8 cellular contexts compared by ENCODE assay signal in the genomic region with DNA sequence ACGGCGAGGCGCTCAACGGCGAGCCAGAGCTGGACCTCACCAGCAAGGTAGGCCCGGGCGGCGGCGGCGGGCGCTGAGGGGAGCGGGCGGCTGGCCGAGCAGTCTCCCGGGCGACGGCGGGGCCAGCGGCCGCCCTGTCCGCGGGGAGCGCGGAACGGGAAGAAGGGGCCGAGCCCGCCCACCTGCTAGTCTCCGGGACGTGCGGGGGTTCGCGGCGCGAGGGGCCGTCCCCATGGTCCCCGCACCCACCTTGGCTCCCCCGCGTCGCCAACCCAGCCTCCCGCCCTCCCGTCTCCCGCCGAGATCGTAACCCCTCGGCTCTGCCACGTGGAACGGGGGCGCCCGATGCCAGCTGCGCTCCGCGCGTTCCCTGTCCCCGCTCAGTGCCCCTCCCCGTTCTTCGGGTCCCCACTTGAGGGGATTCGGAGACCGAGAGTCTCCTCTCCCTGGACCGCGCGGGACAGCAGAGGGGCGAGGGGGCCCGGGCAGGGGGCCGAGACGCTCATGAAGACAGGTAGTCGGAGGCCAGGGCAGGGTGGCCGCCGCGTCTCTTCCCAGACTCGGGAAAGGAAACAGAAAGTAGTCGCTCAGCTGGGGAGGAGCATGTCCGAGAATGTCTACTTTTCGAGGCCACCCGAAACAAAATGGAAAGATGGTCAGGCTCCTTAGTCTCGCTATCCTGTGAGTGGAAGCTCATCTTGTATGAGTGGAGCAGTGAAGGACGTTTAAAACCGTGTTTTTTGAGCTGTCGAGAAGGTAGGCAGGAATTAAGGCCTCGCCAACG. TPM values are rescaled to one million over a fixed set of nuclear protein-coding genes. Genes with fewer than 3 reads are reported as not detected.
DNase-seq lines count a peak whose midpoint lies in the region; ATAC-seq lines count a peak whose summit lies in the region.

No MANE protein-coding gene starts in this region.

- H3K27ac ChIP-seq in cingulate gyrus (ENCODE audit: low read depth, low read length): peak overlapping the region; percentile 83

- ATAC-seq in GM18498 (IDR thresholded peaks at IDR 0.05; ENCODE audit: unreplicated experiment) (peak; percentile 5), HG03045 (IDR thresholded peaks at IDR 0.05; ENCODE audit: unreplicated experiment) (peak; percentile 16), left lobe of liver (peak; percentile 12), HG02981 (IDR thresholded peaks at IDR 0.05; ENCODE audit: unreplicated experiment) (no peak)

- DNase-seq in T-helper 9 cell (peak; percentile 14), left lobe of liver (ENCODE audit: low spot score) (peak; percentile 69), NCI-H345 treated with DMSO at 0.1 percent for 48 hours (lab: John Stamatoyannopoulos, UW; ENCODE audit: unreplicated experiment) (no peak)
- DNase-seq in stimulated activated CD4-positive, alpha-beta T cell treated with anti-CD3 and anti-CD28 coated beads, Interleukin-4, amount 100 ng/mL, for 4 hours: peak; percentile 36 to 41

RNA-seq across cellular contexts. Expression of a gene that starts 0.5 kb away (rescaled TPM):
- 14.4 TPM for total RNA-seq in left lobe of liver

RNA-seq across cellular contexts. Expression of a gene that starts 5.5 kb away (rescaled TPM):
- total RNA-seq in left lobe of liver: 16.6 TPM

RNA-seq across cellular contexts. Expression of a gene that starts 24.5 kb away (rescaled TPM):
- total RNA-seq in left lobe of liver: 29.0 TPM

RNA-seq across cellular contexts. Expression of a gene that starts 49.5 kb away (rescaled TPM):
- 183 TPM for total RNA-seq in left lobe of liver

RNA-seq across cellular contexts. Expression of a gene that starts 49.9 kb away (rescaled TPM):
- total RNA-seq in left lobe of liver: 13.7 TPM
